29 cellular contexts compared by ENCODE assay signal in the genomic region with DNA sequence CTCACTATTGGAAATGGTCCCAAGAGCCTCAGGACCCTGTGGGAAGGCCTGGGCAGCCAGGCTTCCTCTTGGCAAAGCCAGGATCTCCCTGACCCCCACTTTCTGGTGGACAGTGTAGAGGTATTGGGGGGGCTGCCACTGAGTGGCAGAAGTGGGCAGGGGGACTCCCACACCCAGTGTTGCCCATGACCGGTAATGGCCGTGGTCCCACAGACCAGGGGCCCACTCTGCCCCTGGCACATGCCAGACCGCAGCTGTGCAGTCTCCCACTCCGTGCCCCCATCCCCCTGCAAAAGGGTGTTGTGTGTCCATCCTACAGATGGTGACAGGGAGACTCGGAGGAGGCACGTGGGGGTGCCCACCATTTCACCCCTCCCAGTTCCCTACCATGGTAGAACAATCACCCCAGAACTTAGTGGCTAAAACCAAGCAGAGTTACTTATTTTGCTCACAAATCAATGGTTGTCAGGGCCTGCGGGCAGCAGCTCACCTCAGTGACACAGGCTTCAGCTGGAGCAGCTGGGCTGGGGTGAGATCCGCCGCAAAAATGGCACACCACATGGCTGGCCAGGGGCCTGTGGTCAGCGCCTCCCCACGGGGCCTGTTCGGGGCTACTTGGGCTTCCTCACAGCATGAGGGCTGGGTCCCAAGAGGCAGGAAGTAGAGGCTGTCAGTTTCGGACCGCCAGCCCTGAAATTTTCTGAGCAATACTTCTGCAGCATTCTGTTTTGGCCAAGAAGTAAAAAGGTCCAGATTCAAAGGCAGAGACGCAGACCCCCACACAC.
"Had no signal": no experiment of that assay in that cellular context is flagged by ENCODE, and none has a peak within 500 bp of the region (broad histone marks: within the 10 kb centered on the region; RNA-seq: fewer than 3 reads in every experiment).

No MANE protein-coding gene starts in this region.

- H3K36me3 ChIP-seq: ascending aorta, MG63, SJSA1 had no signal

- H3K27ac ChIP-seq: ascending aorta, body of pancreas, KMS-11, PC-9, SJSA1 had no signal

- H3K4me1 ChIP-seq: ascending aorta, body of pancreas had no signal

- ATAC-seq: activated CD8-positive, alpha-beta memory T cell treated with anti-CD3 and anti-CD28 coated beads, Interleukin-2, amount 10 ng/mL, durations not matched to agents 7 days and 5 days; activated naive CD4-positive, alpha-beta T cell treated with anti-CD3 and anti-CD28 coated beads, Interleukin-2, amount 50 U/mL, for 72 hours; activated naive CD8-positive, alpha-beta T cell treated with anti-CD3 and anti-CD28 coated beads, Interleukin-2, amount 50 U/mL, for 24 hours; activated T-cell treated with anti-CD3 and anti-CD28 coated beads, Interleukin-2, amount 50 U/mL, for 4 hours; body of pancreas; T-helper 17 cell had no signal

- H3K27me3 ChIP-seq: ascending aorta, body of pancreas, MG63, SJSA1 had no signal

- H3K4me3 ChIP-seq: ascending aorta, body of pancreas, MG63, PC-9, SJSA1 had no signal

- H3K4me2 ChIP-seq: KMS-11, PC-9 had no signal

- H2AFZ ChIP-seq: PC-9 had no signal

- H3K9ac ChIP-seq: KMS-11 had no signal

- FAIRE-seq: bronchial epithelial cell, TTC549 had no signal

- H3K9me3 ChIP-seq: ascending aorta, body of pancreas, MG63 had no signal

- DNase-seq: activated B cell treated with CpG ODN at 0.5 μM for 24 hours; activated CD4-positive, alpha-beta T cell treated with anti-CD3 and anti-CD28 coated beads for 1 hour; activated CD4-positive, alpha-beta T cell treated with anti-CD3 and anti-CD28 coated beads, Interleukin-2, amount 10 ng/mL, durations not matched to agents 24 days and 14 days; activated CD4-positive, alpha-beta T cell treated with anti-CD3 and anti-CD28 coated beads, Interleukin-2, amount 50 U/mL, for 48 hours; activated CD8-positive, alpha-beta memory T cell treated with anti-CD3 and anti-CD28 coated beads, Interleukin-2, amount 10 ng/mL, durations not matched to agents 7 days and 5 days; activated effector memory CD4-positive, alpha-beta T cell treated with anti-CD3 and anti-CD28 coated beads, Interleukin-2, amount 50 U/mL, for 16 hours; activated naive CD4-positive, alpha-beta T cell treated with Interleukin-2 at 50 U/mL for 16 hours; activated naive CD8-positive, alpha-beta T cell treated with anti-CD3 and anti-CD28 coated beads, Interleukin-2, amount 50 U/mL, for 24 hours; activated T-cell treated with anti-CD3 and anti-CD28 coated beads, Interleukin-2, amount 50 U/mL, for 4 hours; amniotic stem cell; body of pancreas; MG63; MV-4-11; NCI-H1105; NCI-H1436; NCI-H1694 treated with DMSO at 0.1 percent for 48 hours; NCI-H2081; NCI-H510A treated with DMSO at 0.1 percent for 48 hours; NCI-H69; PC-9; SHP77; T-helper 17 cell; T-helper 9 cell had no signal
